ENCODE assay signal across 15 cellular contexts in the genomic region with DNA sequence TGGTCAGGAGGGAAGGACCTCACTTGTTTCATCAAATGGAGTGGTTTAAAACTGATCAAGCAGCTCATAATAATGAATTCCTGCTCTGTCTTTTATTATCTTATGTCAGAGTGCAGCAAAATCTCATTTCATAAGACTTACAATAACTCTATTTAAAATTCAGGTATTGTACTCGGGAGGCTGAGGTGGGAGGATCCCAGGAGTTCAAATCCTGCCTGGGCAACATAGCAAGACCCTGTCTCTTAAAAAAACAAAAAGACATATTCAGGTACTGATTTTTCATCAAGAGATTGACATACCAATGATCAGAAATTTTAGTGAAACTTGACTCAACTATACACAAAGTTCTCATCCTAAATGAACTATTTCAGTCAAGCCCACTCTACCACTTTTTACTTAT. TPM values are rescaled to one million over a fixed set of nuclear protein-coding genes. Genes with fewer than 3 reads are reported as not detected.
DNase-seq lines count a peak whose midpoint lies in the region; ATAC-seq, FAIRE-seq and TF ChIP-seq lines count a peak whose summit lies in the region.
"Had no signal": no experiment of that assay in that cellular context is flagged by ENCODE, and none has a peak within 500 bp of the region (broad histone marks: within the 10 kb centered on the region; RNA-seq: fewer than 3 reads in every experiment).

No MANE protein-coding gene starts in this region.

- H3K9me3 ChIP-seq in CD8-positive, alpha-beta T cell (ENCODE audit: low read length) = no peaks in the 10 kb centered on the region
- H3K9me3 ChIP-seq in K562 (replicated peaks; ENCODE audit: control insufficient read depth, insufficient read depth, low read depth, low read length) = no peaks in the 10 kb centered on the region
- no peaks in the 10 kb centered on the region for H3K9me3 ChIP-seq in thyroid gland
- no peaks in the 10 kb centered on the region for H3K9me3 ChIP-seq in mesenchymal stem cell (ENCODE audit: control insufficient read depth, low read length)
- H3K9me3 ChIP-seq: A549, BE2C had no signal

- no peak overlapping the region for H2AFZ ChIP-seq in K562 (ENCODE audit: low read depth, low read length)
- H2AFZ ChIP-seq in mesenchymal stem cell (ENCODE audit: low read depth, low read length) = no peak overlapping the region
- H2AFZ ChIP-seq: GM23248 had no signal

- in situ Hi-C loops in K562 (cut with MboI) = no loop called here

- no peak overlapping the region for H3K14ac ChIP-seq in mesenchymal stem cell (ENCODE audit: low read length in 2 of 2)

- H3K36me3 ChIP-seq in CD8-positive, alpha-beta T cell (ENCODE audit: insufficient read depth, low read length) = peaks cover 13% of the 10 kb centered on the region
- H3K36me3 ChIP-seq in K562 (ENCODE audit: control insufficient read depth, insufficient read depth, low read length) (peaks cover 53% of the 10 kb centered on the region), thyroid gland (peaks cover 11 to 18% of the 10 kb centered on the region in 2 donors), mesenchymal stem cell (ENCODE audit: control insufficient read depth in 1 of 2, insufficient read depth in 2 of 2, low read depth in 1 of 2, low read length in 2 of 2) (peaks cover 6 to 73% of the 10 kb centered on the region in 2 experiments)

- H3K4me3 Mint-ChIP-seq in CD8-positive, alpha-beta T cell = no peak overlapping the region
- no peak overlapping the region for H3K4me3 Mint-ChIP-seq in memory B cell

- no peak overlapping the region for H3K4me3 ChIP-seq in CD8-positive, alpha-beta T cell (ENCODE audit: low read depth, low read length)
- no peak overlapping the region for H3K4me3 ChIP-seq in K562
- no peak overlapping the region for H3K4me3 ChIP-seq in thyroid gland (replicated peaks in 1 of 3)
- no peak overlapping the region for H3K4me3 ChIP-seq in mesenchymal stem cell (ENCODE audit: insufficient read depth in 1 of 2, low read depth in 1 of 2, low read length in 2 of 2)
- H3K4me3 ChIP-seq: A549, GM23248 had no signal

- H3K4me1 Mint-ChIP-seq in CD8-positive, alpha-beta T cell (ENCODE audit: low read depth) = peaks cover 25% of the 10 kb centered on the region
- peaks cover 17% of the 10 kb centered on the region for H3K4me1 Mint-ChIP-seq in memory B cell

- CTCF ChIA-PET in CD8-positive, alpha-beta T cell (lab: Charles Lee) = no interaction called here
- CTCF ChIA-PET in K562 (lab: Yijun Ruan, JAX; ENCODE audit: low intra/inter-chr PET ratio) = no interaction called here

- no peaks in the 10 kb centered on the region for H3K9me3 Mint-ChIP-seq in CD8-positive, alpha-beta T cell
- H3K9me3 Mint-ChIP-seq in memory B cell = no peaks in the 10 kb centered on the region

- H3K4me2 ChIP-seq in K562 (ENCODE audit: insufficient read depth, low read length) = no peak overlapping the region
- no peak overlapping the region for H3K4me2 ChIP-seq in mesenchymal stem cell (ENCODE audit: low read length, poor library complexity, severe bottlenecking)
- H3K4me2 ChIP-seq: A549 had no signal

- POLR2A ChIA-PET in CD8-positive, alpha-beta T cell (lab: Charles Lee) = no interaction called here
- POLR2A ChIA-PET in K562 (lab: Yijun Ruan, JAX) = no interaction called here

- intact Hi-C loops in CD8-positive, alpha-beta T cell (cut with DNase I, micrococcal nuclease) = loop anchor here (10.0 kb wide), 2 partner anchors 364 to 774 kb away; partner anchors contain the start of genes ACSS2 (in 1 of the 2), EIF6 (in 1 of the 2) and GGT7 (in 1 of the 2)
- intact Hi-C loops in K562 (cut with micrococcal nuclease) = no loop called here
- intact Hi-C loops in thyroid gland (cut with DNase I) = no loop called here

- peaks cover 13% of the 10 kb centered on the region for H3K79me1 ChIP-seq in mesenchymal stem cell (replicated peaks; ENCODE audit: low read length, poor library complexity, severe bottlenecking)

- H3K27me3 Mint-ChIP-seq in CD8-positive, alpha-beta T cell (ENCODE audit: low read depth) = no peaks in the 10 kb centered on the region
- H3K27me3 Mint-ChIP-seq in memory B cell = no peaks in the 10 kb centered on the region

- no peak overlapping the region for H2BK120ac ChIP-seq in mesenchymal stem cell (ENCODE audit: low read depth, low read length)

- 100% methylated on average over 1 of the region's 1 CpG for WGBS in K562 (ENCODE audit: insufficient coverage, low coverage, missing lambda C conversion rate)
- 93% methylated on average over 1 of the region's 1 CpG for whole genome bisulfite sequencing in thyroid gland, 2 donors
- WGBS in mesenchymal stem cell = 67% methylated on average over 1 of the region's 1 CpG

- H3K9ac ChIP-seq in K562 (ENCODE audit: insufficient read depth in 1 of 2, low read depth in 2 of 2, low read length in 2 of 2) (no peak overlapping the region), mesenchymal stem cell (ENCODE audit: low read length) (no peak overlapping the region)
- H3K9ac ChIP-seq: GM23248 had no signal

- no peak overlapping the region for H3K27ac ChIP-seq in CD8-positive, alpha-beta T cell (ENCODE audit: low read depth, low read length)
- H3K27ac ChIP-seq in K562 (ENCODE audit: extremely low read depth, low read depth, low read length) (no peak overlapping the region), thyroid gland (peak overlapping the region; percentile 8 to 83 (median 80)), mesenchymal stem cell (ENCODE audit: low read length, poor library complexity, severe bottlenecking) (no peak overlapping the region)
- H3K27ac ChIP-seq: A549, C4-2B, GM23248 had no signal

- FAIRE-seq in K562 (lab: Jason Lieb, UNC) = no peak
- FAIRE-seq: A549, H54 had no signal

- TF ChIP-seq RAD21 in K562 (CRISPR knock-in tag; conservative IDR thresholded peaks at IDR 0.05 in 1 of 2, IDR thresholded peaks at IDR 0.05 in 1 of 2) = no peak

- peak overlapping the region; percentile 45 for H3K27ac Mint-ChIP-seq in CD8-positive, alpha-beta T cell
- H3K27ac Mint-ChIP-seq in memory B cell = peak overlapping the region; percentile 60

- no peaks in the 10 kb centered on the region for H3K27me3 ChIP-seq in CD8-positive, alpha-beta T cell (ENCODE audit: insufficient read depth, low read length)
- H3K27me3 ChIP-seq in K562 (ENCODE audit: control insufficient read depth in 2 of 2, insufficient read depth in 2 of 2, low read length in 2 of 2) (no peaks in the 10 kb centered on the region), thyroid gland (no peaks in the 10 kb centered on the region), mesenchymal stem cell (ENCODE audit: control insufficient read depth in 1 of 2, insufficient read depth in 1 of 2, low read length in 2 of 2) (no peaks in the 10 kb centered on the region)
- H3K27me3 ChIP-seq: BE2C had no signal

- TF ChIP-seq POLR2A in K562 (conservative IDR thresholded peaks at IDR 0.05) (no peak), thyroid gland (IDR thresholded peaks at IDR 0.05) (no peak)

- H4K20me1 ChIP-seq in K562 (replicated peaks; ENCODE audit: control insufficient read depth, insufficient read depth, low read length) = no peaks in the 10 kb centered on the region

- H4K91ac ChIP-seq in mesenchymal stem cell (ENCODE audit: low read length) = no peak overlapping the region

- H2AK5ac ChIP-seq in mesenchymal stem cell (ENCODE audit: low read length, severe bottlenecking) = no peak overlapping the region

- no peaks in the 10 kb centered on the region for H3K9me1 ChIP-seq in K562 (ENCODE audit: control insufficient read depth, insufficient read depth, low read length)

- no peak for DNase-seq in CD8-positive, alpha-beta T cell
- DNase-seq in K562 (ENCODE audit: extremely low read depth in 1 of 4, low spot score in 3 of 4) (no peak), memory B cell (ENCODE audit: low spot score in 2 of 2) (no peak), thyroid gland (no peak), activated gamma-delta T cell treated with Interleukin-2 at 50 U/mL for 16 hours (no peak), mesenchymal stem cell (no peak)
- DNase-seq: BE2C, DMS53, GM23248, IMR-90 had no signal

- no peak overlapping the region for H2BK12ac ChIP-seq in mesenchymal stem cell (ENCODE audit: low read length in 2 of 2)

- BruUV-seq in K562 (replicated peaks; lab: Mats Ljungman, UMichigan) = no TSS peak

- H3K18ac ChIP-seq in mesenchymal stem cell (ENCODE audit: low read depth in 1 of 2, low read length in 2 of 2) = no peak overlapping the region

- H2BK5ac ChIP-seq in mesenchymal stem cell (ENCODE audit: low read depth, low read length, poor library complexity, severe bottlenecking) = no peak overlapping the region

- H3K23ac ChIP-seq in mesenchymal stem cell (ENCODE audit: low read length in 2 of 2) = no peak overlapping the region

- no peak overlapping the region for H3K4ac ChIP-seq in mesenchymal stem cell (ENCODE audit: low read depth in 1 of 2, low read length in 2 of 2)

- H3K4me1 ChIP-seq in CD8-positive, alpha-beta T cell (ENCODE audit: insufficient read depth, low read length) = peaks cover 6% of the 10 kb centered on the region
- H3K4me1 ChIP-seq in K562 (replicated peaks in 1 of 2; ENCODE audit: control insufficient read depth in 2 of 2, insufficient read depth in 2 of 2, low read length in 2 of 2) (peaks cover 12% of the 10 kb centered on the region in 2 experiments; a peak in 4 of 5 replicates), thyroid gland (peaks cover 26 to 38% of the 10 kb centered on the region in 2 donors), mesenchymal stem cell (ENCODE audit: control insufficient read depth, insufficient read depth, low read depth, low read length) (peaks cover 4% of the 10 kb centered on the region)
- H3K4me1 ChIP-seq: BE2C had no signal

- H4K8ac ChIP-seq in mesenchymal stem cell (ENCODE audit: low read length) = no peak overlapping the region

- no peak for TF ChIP-seq CTCF in CD8-positive, alpha-beta T cell (IDR thresholded peaks at IDR 0.05)
- no peak for TF ChIP-seq CTCF in K562 (IDR thresholded peaks at IDR 0.05 in 2 of 3, conservative IDR thresholded peaks at IDR 0.05 in 1 of 3; ENCODE audit: insufficient read depth in 2 of 3, low read depth in 1 of 3, low read length in 3 of 3)
- no peak for TF ChIP-seq CTCF in thyroid gland (IDR thresholded peaks at IDR 0.05)

- TF ChIP-seq EP300 in K562 (IDR thresholded peaks at IDR 0.05; ENCODE audit: low read length) = no peak

- no peak overlapping the region for H2BK15ac ChIP-seq in mesenchymal stem cell (ENCODE audit: low read depth, poor library complexity, severe bottlenecking)

- peaks cover 39% of the 10 kb centered on the region for H3K36me3 Mint-ChIP-seq in CD8-positive, alpha-beta T cell
- H3K36me3 Mint-ChIP-seq in memory B cell = peaks cover 6% of the 10 kb centered on the region

- no peak for ATAC-seq in CD8-positive, alpha-beta T cell
- ATAC-seq in K562 (no peak), memory B cell (ENCODE audit: low read depth) (no peak), HG03342 (IDR thresholded peaks at IDR 0.05; ENCODE audit: unreplicated experiment) (no peak)
- ATAC-seq: A549, HCT116 had no signal

- H3K79me2 ChIP-seq in K562 (ENCODE audit: control insufficient read depth, insufficient read depth, low read length) = peaks cover 8% of the 10 kb centered on the region; the same call in 2 of the 3 replicates

RNA-seq across cellular contexts. Expression of gene DYNLRB1, which starts 5.6 kb away (rescaled TPM):
- 10 to 100 TPM; 34.9 to 38.0 TPM for total RNA-seq in CD8-positive, alpha-beta T cell
- total RNA-seq in K562 (2011; cell fraction: chromatin; rRNA removed; ENCODE audit: low replicate concordance) = 29.4 and 46.8 TPM in 2 replicates
- 35.2 and 36.5 TPM in 2 replicates for total RNA-seq in K562 (2011; cell fraction: nucleolus; rRNA removed)
- 46.4 and 65.1 TPM in 2 replicates for total RNA-seq in K562 (2011; cell fraction: nucleoplasm; rRNA removed)
- total RNA-seq in K562 (2014; rRNA removed) (101 and 142 TPM in 2 replicates), K562 (2014; rRNA removed; fragmentation: Illumina TruSeq; extraction: Trizol) (87.3 and 121 TPM in 2 replicates), K562 (2015; rRNA removed; fragmentation: Illumina TruSeq; extraction: Trizol) (135 and 145 TPM in 2 replicates), K562 (2021) (85.4 and 90.1 TPM in 2 replicates), thyroid gland (100 to 1,000 TPM; 119 to 231 (median 210) TPM)
- polyA plus RNA-seq in K562 (2011; rRNA removed) (80.2 and 113 TPM in 2 replicates), K562 (2014; fragmentation: Illumina TruSeq; extraction: Trizol) (286 and 358 TPM in 2 replicates), K562 (2014; fragmentation: Nextera tagmentation; extraction: Ambion mirVana) (100 to 1,000 TPM; 172 to 191 TPM), K562 (2014; rRNA removed) (48.7 and 59.0 TPM in 2 replicates)
- polyA plus RNA-seq in K562 (2011; cell fraction: cytosol; rRNA removed) = 151 and 166 TPM in 2 replicates
- 83.7 and 95.9 TPM in 2 replicates for polyA plus RNA-seq in K562 (2011; cell fraction: nucleus; rRNA removed)
- 237 and 280 TPM in 2 replicates for polyA plus RNA-seq in K562 (2012)
- polyA minus RNA-seq in K562 (2011; rRNA and poly(A)+ RNA removed) = 99.1 and 105 TPM in 2 replicates
- polyA minus RNA-seq in K562 (2011; cell fraction: cytosol; rRNA and poly(A)+ RNA removed) = 62.2 and 65.4 TPM in 2 replicates
- 17.4 and 27.9 TPM in 2 replicates for polyA minus RNA-seq in K562 (2011; cell fraction: nucleus; rRNA and poly(A)+ RNA removed)
- 344 TPM for polyA plus RNA-seq in mesenchymal stem cell (2013, experiment 1 of 2)
- 339 TPM for polyA plus RNA-seq in mesenchymal stem cell (2013, experiment 2 of 2)

RNA-seq across cellular contexts. Expression of gene MAP1LC3A, which starts 47.9 kb away (rescaled TPM):
- total RNA-seq in CD8-positive, alpha-beta T cell = 10 to 100 TPM; 19.4 to 22.4 TPM
- total RNA-seq in K562 (2011; cell fraction: chromatin; rRNA removed; ENCODE audit: low replicate concordance) = not detected in 2 replicates
- not detected in 2 replicates for total RNA-seq in K562 (2011; cell fraction: nucleolus; rRNA removed)
- not detected in 2 replicates for total RNA-seq in K562 (2011; cell fraction: nucleoplasm; rRNA removed)
- 0.27 TPM in 1 of 2 replicates, not detected in the other for total RNA-seq in K562 (2014; rRNA removed)
- not detected in 2 replicates for total RNA-seq in K562 (2014; rRNA removed; fragmentation: Illumina TruSeq; extraction: Trizol)
- not detected in 2 replicates for total RNA-seq in K562 (2015; rRNA removed; fragmentation: Illumina TruSeq; extraction: Trizol)
- 0.22 and 0.38 TPM in 2 replicates for total RNA-seq in K562 (2021)
- polyA plus RNA-seq in K562 (2011; rRNA removed) = not detected in 2 replicates
- polyA plus RNA-seq in K562 (2011; cell fraction: cytosol; rRNA removed) = not detected in 2 replicates
- not detected in 2 replicates for polyA plus RNA-seq in K562 (2011; cell fraction: nucleus; rRNA removed)
- polyA plus RNA-seq in K562 (2012) = 0.07 and 0.57 TPM in 2 replicates
- not detected in 2 replicates for polyA plus RNA-seq in K562 (2014; fragmentation: Illumina TruSeq; extraction: Trizol)
- not detected for polyA plus RNA-seq in K562 (2014; fragmentation: Nextera tagmentation; extraction: Ambion mirVana)
- 0.28 TPM in 1 of 2 replicates, not detected in the other for polyA plus RNA-seq in K562 (2014; rRNA removed)
- not detected in 2 replicates for polyA minus RNA-seq in K562 (2011; rRNA and poly(A)+ RNA removed)
- not detected in 2 replicates for polyA minus RNA-seq in K562 (2011; cell fraction: cytosol; rRNA and poly(A)+ RNA removed)
- not detected in 2 replicates for polyA minus RNA-seq in K562 (2011; cell fraction: nucleus; rRNA and poly(A)+ RNA removed)
- 100 to 1,000 TPM; 119 to 163 (median 130) TPM for total RNA-seq in thyroid gland
- polyA plus RNA-seq in mesenchymal stem cell (2013, experiment 1 of 2) = 34.0 TPM
- polyA plus RNA-seq in mesenchymal stem cell (2013, experiment 2 of 2) = 33.2 TPM

Comparison
In these comparisons a context has a peak if more than half of its experiments do, and no peak if none do; other contexts are left out.
1. H3K27ac ChIP-seq: peak in thyroid gland (3 of 3); none in CD8-positive, alpha-beta T cell (single experiment), K562 (single experiment) and mesenchymal stem cell (single experiment).
2. RNA of gene MAP1LC3A, which starts 47.9 kb away (total RNA-seq): 119 to 163 TPM in thyroid gland and 19.4 to 22.4 TPM in CD8-positive, alpha-beta T cell; 0.22 to 0.38 TPM in K562; every median in the first group is over 10 times any median in the second.
3. intact Hi-C loops: an anchor here in CD8-positive, alpha-beta T cell (10.0 kb wide); none called in K562 and thyroid gland.